In genomic region chr2:24046599-24046929, GRCh38 we compare ENCODE assay signal across 8 cellular contexts. TPM values are rescaled to one million over a fixed set of nuclear protein-coding genes. Genes with fewer than 3 reads are reported as not detected.
DNase-seq lines count a peak whose midpoint lies in the region; TF ChIP-seq lines count a peak whose summit lies in the region.

No MANE protein-coding gene starts in this region.

- H3K4me1 ChIP-seq in esophagus muscularis mucosa (peaks cover 13 to 48% (median 38%) of the 10 kb centered on the region in 4 donors), prostate gland (replicated peaks) (peaks cover 3% of the 10 kb centered on the region)

- 1% methylated on average over 2 of the region's 2 CpGs for WGBS in esophagus muscularis mucosa
- 2% methylated on average over 2 of the region's 2 CpGs for WGBS in prostate gland

- TF ChIP-seq CTCF in RWPE1 (conservative IDR thresholded peaks at IDR 0.05; ENCODE audit: low read depth), result no peak
- no peak for TF ChIP-seq CTCF in esophagus muscularis mucosa (IDR thresholded peaks at IDR 0.05)
- no peak for TF ChIP-seq CTCF in prostate gland (IDR thresholded peaks at IDR 0.05)

- H3K36me3 ChIP-seq in esophagus muscularis mucosa (no peaks in the 10 kb centered on the region), prostate gland (no peaks in the 10 kb centered on the region)

- intact Hi-C loops in esophagus muscularis mucosa (cut with DNase I) (loop anchor here (5.0 to 10.0 kb wide), 2 partner anchors 36 to 122 kb away; partner anchors contain the start of genes ATAD2B and TP53I3), prostate gland (cut with DNase I) (no loop called here)

- TF ChIP-seq POLR2A in esophagus muscularis mucosa (IDR thresholded peaks at IDR 0.05; ENCODE audit: low read depth), result no peak
- TF ChIP-seq POLR2A in prostate gland (IDR thresholded peaks at IDR 0.05), result no peak

- H3K27ac ChIP-seq in RWPE1 (peak overlapping the region; percentile 75), esophagus muscularis mucosa (replicated peaks in 1 of 4) (peak overlapping the region in 3 of 4 donors; percentile 76 to 85 (median 77)), prostate gland (no peak overlapping the region)

- POLR2A ChIA-PET in RWPE1 (lab: Yijun Ruan, JAX; ENCODE audit: low non-redundant PET), result no interaction called here

- no peaks in the 10 kb centered on the region for H3K27me3 ChIP-seq in esophagus muscularis mucosa
- no peaks in the 10 kb centered on the region for H3K27me3 ChIP-seq in prostate gland (replicated peaks; ENCODE audit: insufficient read depth)

- CTCF ChIA-PET in RWPE1 (lab: Yijun Ruan, JAX), result interaction anchor here (0.6 kb wide), 2 partner anchors 104 to 119 kb away, joined by 3 to 5 read pairs; partner anchors contain the start of gene ATAD2B

- H3K9me3 ChIP-seq in esophagus muscularis mucosa, result no peaks in the 10 kb centered on the region
- no peaks in the 10 kb centered on the region for H3K9me3 ChIP-seq in prostate gland

- DNase-seq in EH (ENCODE audit: low read depth), result peak; percentile 15
- DNase-seq in RWPE1 (ENCODE audit: low spot score), result no peak
- DNase-seq in esophagus muscularis mucosa (ENCODE audit: extremely low spot score), result no peak
- DNase-seq in prostate gland (ENCODE audit: low spot score), result no peak
- DNase-seq in effector CD4-positive, alpha-beta T cell, result no peak
- DNase-seq in C1 segment of cervical spinal cord (lab: John Stamatoyannopoulos, UW), result no peak
- DNase-seq in HuH-7.5 (ENCODE audit: low spot score), result no peak
- no peak for DNase-seq in GM19238 (ENCODE audit: insufficient read length, low spot score)

- TF ChIP-seq EP300 in esophagus muscularis mucosa (IDR thresholded peaks at IDR 0.05), result no peak

- H3K4me3 ChIP-seq in esophagus muscularis mucosa (peak overlapping the region; percentile 74 to 88 (median 82)), prostate gland (peak overlapping the region; percentile 45 to 66)

RNA-seq across cellular contexts. Expression of gene WDCP, which starts 0.6 kb away (rescaled TPM):
- total RNA-seq in esophagus muscularis mucosa (1 to 10 TPM; 4.5 to 9.1 (median 6.2) TPM), prostate gland (1 to 10 TPM; 6.3 to 7.2 TPM)

RNA-seq across cellular contexts. Expression of gene FKBP1B, which starts 3.0 kb away (rescaled TPM):
- total RNA-seq in esophagus muscularis mucosa (10 to 100 TPM in 1 of 4 donors, 1 to 10 TPM in 3; 5.0 to 11.2 (median 6.2) TPM), prostate gland (1 to 10 TPM; 8.5 to 8.6 TPM)

RNA-seq across cellular contexts. Expression of gene SF3B6, which starts 29.6 kb away (rescaled TPM):
- total RNA-seq in esophagus muscularis mucosa, result 100 to 1,000 TPM in 3 of 4 donors, 10 to 100 TPM in 1; 86.9 to 121 (median 113) TPM
- total RNA-seq in prostate gland, result 10 to 100 TPM; 78.9 to 79.3 TPM

RNA-seq across cellular contexts. Expression of gene MFSD2B, which starts 36.7 kb away (rescaled TPM):
- under 1 TPM in 1 of 4 donors, not detected in 3; 0.33 TPM for total RNA-seq in esophagus muscularis mucosa
- not detected for total RNA-seq in prostate gland

RNA-seq across cellular contexts. Expression of gene TP53I3, which starts 38.1 kb away (rescaled TPM):
- total RNA-seq in esophagus muscularis mucosa (10 to 100 TPM in 2 of 4 donors, 1 to 10 TPM in 2; 5.3 to 11.3 (median 9.6) TPM), prostate gland (10 to 100 TPM; 16.2 to 26.2 TPM)

Comparison
In these comparisons a context has a peak if more than half of its experiments do, and no peak if none do; other contexts are left out.
1. H3K27ac ChIP-seq: peak in RWPE1 (single experiment) and esophagus muscularis mucosa (3 of 4); none in prostate gland (0 of 2).